Comparison of ENCODE assay signal across 8 cellular contexts in the genomic region with DNA sequence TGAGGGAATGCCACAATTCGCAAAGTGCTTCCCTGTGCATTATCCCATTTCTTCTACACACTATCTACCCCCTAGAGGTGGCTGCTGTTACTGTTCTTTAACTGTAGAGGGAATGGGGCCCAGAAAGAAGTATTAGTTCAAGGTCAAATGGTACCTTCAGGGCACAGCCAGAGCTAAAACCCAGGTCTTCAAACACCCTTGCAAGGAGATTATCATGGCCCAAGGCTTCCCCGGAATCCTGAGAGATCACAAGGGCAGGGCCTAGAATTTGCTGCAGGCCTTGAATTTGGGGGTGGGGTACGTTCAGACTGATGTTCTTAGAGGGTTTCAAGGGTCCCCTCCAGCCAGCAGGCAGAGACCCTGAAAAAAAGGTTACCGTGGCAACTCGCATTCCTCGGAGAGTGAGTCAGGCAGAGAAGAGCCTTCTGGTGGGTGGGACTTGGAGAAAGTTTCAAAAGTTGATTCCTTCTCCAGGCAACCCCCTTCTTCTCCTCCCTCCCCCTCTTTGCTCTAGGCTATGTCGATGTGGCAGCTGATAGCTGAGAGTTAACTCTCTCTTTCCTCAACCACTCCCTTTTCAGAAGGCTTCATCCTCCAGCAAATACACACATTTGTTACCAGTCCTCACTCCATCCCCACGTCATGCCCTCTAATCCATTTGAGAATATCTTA. TPM values are rescaled to one million over a fixed set of nuclear protein-coding genes. Genes with fewer than 3 reads are reported as not detected.
DNase-seq lines count a peak whose midpoint lies in the region; ATAC-seq and TF ChIP-seq lines count a peak whose summit lies in the region.

No MANE protein-coding gene starts in this region.

- peak overlapping the region; percentile 21 for H4K8ac ChIP-seq in mesenchymal stem cell (ENCODE audit: low read length)

- H3K4me2 ChIP-seq in mesenchymal stem cell (ENCODE audit: low read length, poor library complexity, severe bottlenecking), result peak overlapping the region; percentile 66

- H3K9me3 ChIP-seq in mesenchymal stem cell (ENCODE audit: control insufficient read depth, low read length), result no peaks in the 10 kb centered on the region

- peak overlapping the region in 50 of 59 donors; percentile 4 to 74 (median 58) for H3K4me3 ChIP-seq in dorsolateral prefrontal cortex
- H3K4me3 ChIP-seq in mesenchymal stem cell (ENCODE audit: insufficient read depth in 1 of 2, low read depth in 1 of 2, low read length in 2 of 2), result peak overlapping the region; percentile 29 to 86

- peak overlapping the region; percentile 81 for H2BK5ac ChIP-seq in mesenchymal stem cell (ENCODE audit: low read depth, low read length, poor library complexity, severe bottlenecking)

- DNase-seq in AG08396 (ENCODE audit: low spot score) (peak; percentile 62), Kasumi-1 (lab: John Stamatoyannopoulos, UW) (peak; percentile 7 to 10), dorsolateral prefrontal cortex (no peak), mesenchymal stem cell (peak; percentile 99)
- no peak for DNase-seq in stimulated activated CD4-positive, alpha-beta T cell treated with anti-CD3 and anti-CD28 coated beads, Interleukin-4, amount 100 ng/mL, for 24 hours

- H2BK15ac ChIP-seq in mesenchymal stem cell (ENCODE audit: low read depth, poor library complexity, severe bottlenecking), result peak overlapping the region; percentile 82

- H4K91ac ChIP-seq in mesenchymal stem cell (ENCODE audit: low read length), result peak overlapping the region; percentile 11

- peak overlapping the region; percentile 16 to 97 for H3K18ac ChIP-seq in mesenchymal stem cell (ENCODE audit: low read depth in 1 of 2, low read length in 2 of 2)

- H3K27me3 ChIP-seq in dorsolateral prefrontal cortex (no peaks in the 10 kb centered on the region), mesenchymal stem cell (ENCODE audit: control insufficient read depth in 1 of 2, insufficient read depth in 1 of 2, low read length in 2 of 2) (no peaks in the 10 kb centered on the region)

- intact Hi-C loops in dorsolateral prefrontal cortex (cut with DNase I), result no loop called here

- peaks cover 21 to 43% of the 10 kb centered on the region in 2 experiments for H3K36me3 ChIP-seq in mesenchymal stem cell (ENCODE audit: control insufficient read depth in 1 of 2, insufficient read depth in 2 of 2, low read depth in 1 of 2, low read length in 2 of 2)

- H3K27ac ChIP-seq in dorsolateral prefrontal cortex (peak overlapping the region in 45 of 59 donors; percentile 10 to 90 (median 62)), mesenchymal stem cell (ENCODE audit: low read length, poor library complexity, severe bottlenecking) (peak overlapping the region; percentile 90)

- 0% methylated on average over 4 of the region's 8 CpGs for WGBS in mesenchymal stem cell

- H2AK5ac ChIP-seq in mesenchymal stem cell (ENCODE audit: low read length, severe bottlenecking), result peak overlapping the region; percentile 84

- no peak overlapping the region for H3K23ac ChIP-seq in mesenchymal stem cell (ENCODE audit: low read length in 2 of 2)

- no peak for ATAC-seq in HG03521 (IDR thresholded peaks at IDR 0.05; ENCODE audit: unreplicated experiment)
- no peak for ATAC-seq in HG03097 (IDR thresholded peaks at IDR 0.05; ENCODE audit: low FRiP score, unreplicated experiment)
- no peak for ATAC-seq in HG02981 (IDR thresholded peaks at IDR 0.05; ENCODE audit: unreplicated experiment)

- peak overlapping the region in 1 of 2 experiments; percentile 64 for H3K4ac ChIP-seq in mesenchymal stem cell (ENCODE audit: low read depth in 1 of 2, low read length in 2 of 2)

- H3K9ac ChIP-seq in mesenchymal stem cell (ENCODE audit: low read length), result peak overlapping the region; percentile 96

- no peak overlapping the region for H2AFZ ChIP-seq in mesenchymal stem cell (ENCODE audit: low read depth, low read length)

- H2BK120ac ChIP-seq in mesenchymal stem cell (ENCODE audit: low read depth, low read length), result peak overlapping the region; percentile 27

- H3K79me1 ChIP-seq in mesenchymal stem cell (replicated peaks; ENCODE audit: low read length, poor library complexity, severe bottlenecking), result peaks cover 2% of the 10 kb centered on the region

- no peak overlapping the region for H3K14ac ChIP-seq in mesenchymal stem cell (ENCODE audit: low read length in 2 of 2)

- TF ChIP-seq CTCF in dorsolateral prefrontal cortex (IDR thresholded peaks at IDR 0.05 in 54 of 56, conservative IDR thresholded peaks at IDR 0.05 in 2 of 56; ENCODE audit: low read depth in 1 of 56, partially characterized antibody in 56 of 56), result peak in 25 of 56 donors; percentile 7 to 37 (median 21)

- H2BK12ac ChIP-seq in mesenchymal stem cell (ENCODE audit: low read length in 2 of 2), result peak overlapping the region in 1 of 2 experiments; percentile 44

- H3K4me1 ChIP-seq in mesenchymal stem cell (ENCODE audit: control insufficient read depth, insufficient read depth, low read depth, low read length), result peaks cover 21% of the 10 kb centered on the region

RNA-seq across cellular contexts. Expression of a gene that starts 1.9 kb away (rescaled TPM):
- 100 to 1,000 TPM; 118 to 878 (median 329) TPM for total RNA-seq in dorsolateral prefrontal cortex
- 5,201 TPM for polyA plus RNA-seq in mesenchymal stem cell (2013, experiment 1 of 2)
- polyA plus RNA-seq in mesenchymal stem cell (2013, experiment 2 of 2), result 4,942 TPM

Comparison
In these comparisons a context has a peak if more than half of its experiments do, and no peak if none do; other contexts are left out.
1. DNase-seq: peak in AG08396 (single experiment), Kasumi-1 (2 of 2) and mesenchymal stem cell (single experiment); none in dorsolateral prefrontal cortex (0 of 10) and stimulated activated CD4-positive, alpha-beta T cell treated with anti-CD3 and anti-CD28 coated beads, Interleukin-4, amount 100 ng/mL, for 24 hours (single experiment).